9 cellular contexts compared by ENCODE assay signal in genomic region chr10:22171131-22171530, GRCh38. TPM values are rescaled to one million over a fixed set of nuclear protein-coding genes. Genes with fewer than 3 reads are reported as not detected.
"Had no signal": no experiment of that assay in that cellular context is flagged by ENCODE, and none has a peak within 500 bp of the region (broad histone marks: within the 10 kb centered on the region; RNA-seq: fewer than 3 reads in every experiment).

No MANE protein-coding gene starts in this region.

- H2AFZ ChIP-seq: GM23338 had no signal

- H3K27ac ChIP-seq: KMS-11 had no signal

- ATAC-seq: GM23338 had no signal

- H3K4me1 Mint-ChIP-seq: GM23338 had no signal

- H3K4me3 ChIP-seq: GM23338 had no signal

- H3K27ac Mint-ChIP-seq: GM23338, H9 had no signal

- H3K4me3 Mint-ChIP-seq: GM23338, H9 had no signal

- H3K4me2 ChIP-seq: GM23338, KMS-11 had no signal

- FAIRE-seq: HTR-8/SVneo had no signal

- DNase-seq: H9, HCEC 1CT, Karpas-422, KBM-7 had no signal

- H3K9ac ChIP-seq: KMS-11 had no signal

RNA-seq across cellular contexts. Expression of gene EBLN1, which starts 46.7 kb away (rescaled TPM):
- total RNA-seq: GM23338, H4, H9, HT-29 had no signal
- polyA plus RNA-seq: GM23338 had no signal
